Comparison of ENCODE assay signal across 36 cellular contexts in genomic region chr5:87319469-87319868, GRCh38.
"Had no signal": no experiment of that assay in that cellular context is flagged by ENCODE, and none has a peak within 500 bp of the region (broad histone marks: within the 10 kb centered on the region; RNA-seq: fewer than 3 reads in every experiment).

No MANE protein-coding gene starts in this region.

- H3K4me2 ChIP-seq: PC-9 had no signal

- H2AFZ ChIP-seq: PC-9 had no signal

- H3K27ac ChIP-seq: ascending aorta, breast epithelium, PC-9, RWPE1, WERI-Rb-1 had no signal

- DNase-seq: activated CD4-positive, alpha-beta T cell treated with anti-CD3 and anti-CD28 coated beads for 1 hour; activated CD4-positive, alpha-beta T cell treated with anti-CD3 and anti-CD28 coated beads for 48 hours; activated CD4-positive, alpha-beta T cell treated with anti-CD3 and anti-CD28 coated beads, Interleukin-2, amount 50 U/mL, for 4 hours; activated CD4-positive, CD25-positive, alpha-beta regulatory T cell; activated CD8-positive, alpha-beta T cell treated with anti-CD3 and anti-CD28 coated beads for 36 hours; activated effector memory CD4-positive, alpha-beta T cell treated with anti-CD3 and anti-CD28 coated beads, Interleukin-2, amount 50 U/mL, for 16 hours; activated naive CD4-positive, alpha-beta T cell; activated naive CD4-positive, alpha-beta T cell treated with anti-CD3 and anti-CD28 coated beads, Interleukin-2, amount 50 U/mL, for 16 hours; activated naive CD8-positive, alpha-beta T cell treated with anti-CD3 and anti-CD28 coated beads for 36 hours; activated T-cell treated with anti-CD3 and anti-CD28 coated beads, Interleukin-2, amount 50 U/mL, for 1 hour; activated T-cell treated with anti-CD3 and anti-CD28 coated beads, Interleukin-2, amount 50 U/mL, for 72 hours; amygdala; Kasumi-1; KG1; MG63; NCI-H1048; NCI-H1105 treated with DMSO at 0.1 percent for 48 hours; NCI-H1436 treated with DMSO at 0.1 percent for 48 hours; NCI-H1694 treated with DMSO at 0.1 percent for 48 hours; NCI-H2029; NCI-H510A; NCI-H526; NCI-H748 treated with DMSO at 0.1 percent for 48 hours; NK-92 treated with Interleukin-12 subunit alpha and Interleukin-12 subunit beta, amount 100 ng/mL, for 24 hours; PC-9; SIG-M5; T-cell; T1000; WERI-Rb-1 had no signal

- H3K27me3 Mint-ChIP-seq: activated CD8-positive, alpha-beta T cell treated with anti-CD3 and anti-CD28 coated beads for 36 hours; activated naive CD8-positive, alpha-beta T cell treated with anti-CD3 and anti-CD28 coated beads for 36 hours; activated T-helper 17 cell treated with anti-CD3 and anti-CD28 coated beads, Interleukin-2, amount 50 U/mL, for 72 hours; T-cell had no signal

- H3K4me3 ChIP-seq: ascending aorta, breast epithelium, MG63, PC-9 had no signal

- H3K9me3 ChIP-seq: ascending aorta, breast epithelium, MG63 had no signal

- ATAC-seq: activated CD8-positive, alpha-beta T cell treated with anti-CD3 and anti-CD28 coated beads for 36 hours; activated T-cell treated with anti-CD3 and anti-CD28 coated beads, Interleukin-2, amount 50 U/mL, for 72 hours; activated T-helper 17 cell treated with anti-CD3 and anti-CD28 coated beads, Interleukin-2, amount 50 U/mL, for 72 hours; Right ventricle myocardium inferior; SK-N-SH treated with all-trans-retinoic acid at 6 μM for 48 hours; T-cell had no signal

- FAIRE-seq: RCC 7860 had no signal

- H3K36me3 ChIP-seq: ascending aorta, breast epithelium, WERI-Rb-1 had no signal

- H3K27ac Mint-ChIP-seq: activated CD8-positive, alpha-beta T cell treated with anti-CD3 and anti-CD28 coated beads for 36 hours; activated naive CD8-positive, alpha-beta T cell treated with anti-CD3 and anti-CD28 coated beads for 36 hours; activated T-cell treated with anti-CD3 and anti-CD28 coated beads, Interleukin-2, amount 50 U/mL, for 72 hours had no signal

- H3K27me3 ChIP-seq: ascending aorta, breast epithelium, MG63 had no signal

- H3K4me3 Mint-ChIP-seq: activated CD8-positive, alpha-beta T cell treated with anti-CD3 and anti-CD28 coated beads for 36 hours; activated naive CD8-positive, alpha-beta T cell treated with anti-CD3 and anti-CD28 coated beads for 36 hours; activated T-cell treated with anti-CD3 and anti-CD28 coated beads, Interleukin-2, amount 50 U/mL, for 72 hours; activated T-helper 17 cell treated with anti-CD3 and anti-CD28 coated beads, Interleukin-2, amount 50 U/mL, for 72 hours; T-cell had no signal

- H3K4me1 ChIP-seq: breast epithelium had no signal
